ENCODE assay signal across 1 cellular context in the genomic region with DNA sequence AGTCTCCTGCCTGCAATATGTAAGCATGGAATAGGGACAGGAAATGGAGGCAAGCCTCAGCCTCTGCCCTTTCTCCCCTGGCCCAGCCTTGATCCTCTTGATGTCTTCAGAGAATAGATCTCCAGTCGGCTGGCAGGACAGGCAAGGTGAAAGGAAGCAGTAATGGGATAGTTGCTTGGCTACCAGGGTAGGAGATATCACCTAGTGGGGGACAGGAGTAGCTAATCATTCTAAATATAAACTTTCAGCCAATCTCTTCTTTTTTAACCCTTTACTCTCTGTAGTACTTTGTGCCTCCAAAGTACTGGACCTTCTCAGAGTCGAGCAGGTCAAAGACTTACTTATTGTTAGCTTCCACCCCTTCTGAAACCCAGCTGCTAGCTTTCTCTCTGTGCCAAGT.
A peak's percentile ranks its signal among the peaks of the same experiment; 100 is the strongest.
TF ChIP-seq lines count a peak whose summit lies in the region.

No MANE protein-coding gene starts in this region.

TF ChIP-seq in HepG2, 621 proteins besides CTCF, POLR2A, EP300 and RAD21 (continued from another document):
- TF ChIP-seq ZNF652 (CRISPR knock-in tag; IDR thresholded peaks at IDR 0.05; ENCODE audit: borderline replicate concordance, low read depth) = peak; percentile 57; the same call in 1 of the 2 replicates
